ENCODE assay signal across 8 cellular contexts in genomic region chr15:55197362-55197705, GRCh38. TPM values are rescaled to one million over a fixed set of nuclear protein-coding genes. Genes with fewer than 3 reads are reported as not detected.
DNase-seq lines count a peak whose midpoint lies in the region; ATAC-seq and TF ChIP-seq lines count a peak whose summit lies in the region.

No MANE protein-coding gene starts in this region.

- H3K9me3 Mint-ChIP-seq in stimulated activated naive CD8-positive, alpha-beta T cell treated with anti-CD3 and anti-CD28 coated beads, Interleukin-15, amount 100 ng/mL, for 72 hours, result peaks cover 7 to 12% of the 10 kb centered on the region in 2 donors

- peaks cover 17% of the 10 kb centered on the region for H3K4me1 Mint-ChIP-seq in stimulated activated naive CD8-positive, alpha-beta T cell treated with anti-CD3 and anti-CD28 coated beads, Interleukin-15, amount 100 ng/mL, for 72 hours

- intact Hi-C loops in sigmoid colon (cut with DNase I), result loop anchor here (5.0 kb wide), 2 partner anchors 95 to 210 kb away; partner anchors contain the start of genes CCPG1 and PIERCE2

- H3K4me3 Mint-ChIP-seq in stimulated activated naive CD8-positive, alpha-beta T cell treated with anti-CD3 and anti-CD28 coated beads, Interleukin-15, amount 100 ng/mL, for 72 hours, result no peak overlapping the region

- no peak for TF ChIP-seq EP300 in sigmoid colon (IDR thresholded peaks at IDR 0.05)

- H3K27me3 Mint-ChIP-seq in stimulated activated naive CD8-positive, alpha-beta T cell treated with anti-CD3 and anti-CD28 coated beads, Interleukin-15, amount 100 ng/mL, for 72 hours, result no peaks in the 10 kb centered on the region

- H3K27ac ChIP-seq in ectodermal cell (ENCODE audit: insufficient read depth, low read depth, low read length, poor library complexity, severe bottlenecking) (peak overlapping the region; percentile 80), sigmoid colon (peak overlapping the region; percentile 93 to 95 (median 94))

- peak; percentile 2 for ATAC-seq in stimulated activated naive CD8-positive, alpha-beta T cell treated with anti-CD3 and anti-CD28 coated beads, Interleukin-15, amount 100 ng/mL, for 72 hours
- no peak for ATAC-seq in stimulated activated naive CD8-positive, alpha-beta T cell treated with anti-CD3 and anti-CD28 coated beads, Interleukin-15, Interleukin-2, amounts not matched to agents 100 U/mL and 50 U/mL, for 24 hours
- ATAC-seq in HG03469 (IDR thresholded peaks at IDR 0.05; ENCODE audit: unreplicated experiment), result peak; percentile 5

- H3K27ac Mint-ChIP-seq in stimulated activated naive CD8-positive, alpha-beta T cell treated with anti-CD3 and anti-CD28 coated beads, Interleukin-15, amount 100 ng/mL, for 72 hours, result no peak overlapping the region

- H3K4me1 ChIP-seq in ectodermal cell (ENCODE audit: control insufficient read depth, insufficient read depth, low read length) (peaks cover 9% of the 10 kb centered on the region), sigmoid colon (peaks cover 0 to 38% (median 32%) of the 10 kb centered on the region in 4 donors)

- no peak for DNase-seq in stimulated activated naive CD8-positive, alpha-beta T cell treated with anti-CD3 and anti-CD28 coated beads, Interleukin-15, amount 100 ng/mL, for 72 hours
- no peak for DNase-seq in stimulated activated naive CD8-positive, alpha-beta T cell treated with anti-CD3 and anti-CD28 coated beads, Interleukin-15, Interleukin-2, amounts not matched to agents 100 U/mL and 50 U/mL, for 24 hours
- DNase-seq in sigmoid colon, result no peak
- DNase-seq in GDM1 (lab: John Stamatoyannopoulos, UW), result no peak
- no peak for DNase-seq in activated T-cell treated with anti-CD3 and anti-CD28 coated beads for 4 hours
- DNase-seq in DMS114 treated with DMSO at 0.1 percent for 48 hours (lab: John Stamatoyannopoulos, UW; ENCODE audit: unreplicated experiment), result no peak

- TF ChIP-seq CTCF in sigmoid colon (IDR thresholded peaks at IDR 0.05), result no peak

- TF ChIP-seq POLR2A in sigmoid colon (IDR thresholded peaks at IDR 0.05), result no peak

- H3K27me3 ChIP-seq in ectodermal cell (ENCODE audit: control insufficient read depth, insufficient read depth, low read length, poor library complexity, severe bottlenecking), result no peaks in the 10 kb centered on the region
- H3K27me3 ChIP-seq in sigmoid colon, result no peaks in the 10 kb centered on the region

- H3K9me3 ChIP-seq in ectodermal cell (ENCODE audit: control insufficient read depth, low read length) (no peaks in the 10 kb centered on the region), sigmoid colon (no peaks in the 10 kb centered on the region)

- WGBS in ectodermal cell, 2 experiments, result 9 to 10% methylated on average over 6 to 10 of the region's 10 CpGs
- 0 to 1% methylated on average over 10 of the region's 10 CpGs for WGBS in sigmoid colon, 2 donors

- H3K4me3 ChIP-seq in ectodermal cell (ENCODE audit: insufficient read depth, low read depth, low read length), result peak overlapping the region; percentile 88
- peak overlapping the region; percentile 81 to 93 (median 92) for H3K4me3 ChIP-seq in sigmoid colon

- H3K36me3 ChIP-seq in ectodermal cell (ENCODE audit: control insufficient read depth, insufficient read depth, low read length), result no peaks in the 10 kb centered on the region
- H3K36me3 ChIP-seq in sigmoid colon, result peaks cover 0 to 2% (median 0%) of the 10 kb centered on the region in 4 donors

RNA-seq across cellular contexts. Expression of gene RSL24D1, which starts 0.6 kb away (rescaled TPM):
- 104 TPM for polyA plus RNA-seq in ectodermal cell (2013, experiment 1 of 4)
- polyA plus RNA-seq in ectodermal cell (2013, experiment 2 of 4), result 107 TPM
- 91.0 TPM for polyA plus RNA-seq in ectodermal cell (2013, experiment 3 of 4)
- 108 TPM for polyA plus RNA-seq in ectodermal cell (2013, experiment 4 of 4)
- 100 to 1,000 TPM; 106 to 171 (median 124) TPM for total RNA-seq in sigmoid colon
- polyA plus RNA-seq in sigmoid colon, result 10 to 100 TPM; 56.2 to 89.5 (median 75.6) TPM
